1 cellular context compared by ENCODE assay signal in the genomic region with DNA sequence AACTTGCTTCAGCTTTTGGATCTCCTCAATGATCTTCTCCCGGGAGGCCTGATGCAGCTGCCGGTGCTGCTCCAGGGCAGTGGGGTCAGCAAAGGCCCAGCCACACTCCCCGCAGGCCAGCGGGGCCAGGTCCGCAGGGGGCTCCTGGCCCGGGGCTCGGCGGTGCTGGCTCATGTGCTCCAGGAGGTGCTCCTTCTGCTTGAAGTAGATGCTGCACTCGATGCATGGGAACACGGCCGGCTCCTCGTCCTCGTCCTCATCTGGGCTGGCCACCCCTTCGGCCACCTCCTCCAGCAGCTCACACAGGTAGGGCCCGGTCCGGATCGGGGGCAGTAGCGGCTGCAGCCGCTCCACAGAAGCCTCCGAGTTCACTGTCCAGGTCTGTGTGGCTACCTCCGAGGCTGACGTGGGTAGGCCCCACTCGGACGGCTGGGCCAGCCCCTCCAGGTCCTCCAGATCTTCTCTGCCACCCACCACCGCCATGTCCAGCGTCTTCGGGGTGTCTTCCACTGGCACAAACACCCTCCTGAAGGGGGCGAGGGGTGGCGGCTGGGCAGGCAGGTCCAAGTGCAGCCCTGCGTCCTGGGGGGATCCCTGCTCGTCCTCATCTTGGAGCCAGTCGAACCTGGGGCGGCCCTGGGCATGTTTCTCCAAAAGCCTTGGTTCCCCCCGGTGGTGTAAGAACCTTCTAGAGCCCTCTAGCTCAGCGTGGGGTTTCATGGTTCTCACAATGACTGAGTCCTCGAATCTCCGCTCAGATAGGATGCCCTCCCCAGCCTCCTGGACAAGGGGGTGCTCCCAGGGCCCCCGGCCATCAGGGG.
TF ChIP-seq lines count a peak whose summit lies in the region.

No MANE protein-coding gene starts in this region.

TF ChIP-seq in K562, 482 proteins besides CTCF, POLR2A, EP300 and RAD21:
- TF ChIP-seq ZNF263 (CRISPR knock-in tag; IDR thresholded peaks at IDR 0.05; ENCODE audit: borderline replicate concordance) (peak; percentile 70), TEAD1 (CRISPR knock-in tag; IDR thresholded peaks at IDR 0.05) (no peak), TFAM (CRISPR knock-in tag; conservative IDR thresholded peaks at IDR 0.05) (no peak)
